Comparison of ENCODE assay signal across 1 cellular context in genomic region chr7:30286749-30287148, GRCh38.
TF ChIP-seq lines count a peak whose summit lies in the region.

No MANE protein-coding gene starts in this region.

TF ChIP-seq in SK-N-SH, 30 proteins besides CTCF, POLR2A, EP300 and RAD21 (continued from another document):
- TF ChIP-seq ZBTB33 (IDR thresholded peaks at IDR 0.05; ENCODE audit: borderline replicate concordance, low read depth) (no peak), YY1 (IDR thresholded peaks at IDR 0.05; ENCODE audit: low read depth) (no peak), USF2 (IDR thresholded peaks at IDR 0.05; ENCODE audit: borderline replicate concordance, low read depth, low read length) (no peak), NRF1 (IDR thresholded peaks at IDR 0.05; ENCODE audit: low read depth, low read length) (no peak), FOXM1 (IDR thresholded peaks at IDR 0.05; ENCODE audit: low read depth) (no peak), IRF3 (IDR thresholded peaks at IDR 0.05; ENCODE audit: low read depth, low read length) (no peak)
TF ChIP-seq in SK-N-SH: peak in this region for 0.
